ENCODE assay signal across 15 cellular contexts in the genomic region with DNA sequence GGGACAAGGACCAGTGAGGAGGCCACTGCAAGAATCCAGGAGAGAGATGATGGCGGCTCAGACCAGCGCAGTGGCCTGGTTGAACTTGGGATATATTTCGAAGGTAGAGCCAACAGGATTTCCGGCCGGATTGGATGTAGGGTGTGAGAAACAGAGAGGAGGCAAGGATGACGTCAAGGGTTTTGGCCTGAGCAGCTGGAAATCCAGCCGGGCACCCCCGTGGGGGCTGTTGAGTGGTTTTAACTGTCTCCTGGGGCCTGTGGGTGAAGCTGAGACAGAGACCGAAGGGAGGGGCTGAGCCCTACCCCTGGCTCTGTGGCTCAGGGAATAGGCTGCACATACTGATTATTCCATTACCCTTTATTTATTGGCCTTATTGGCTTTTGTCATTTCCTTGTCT. TPM values are rescaled to one million over a fixed set of nuclear protein-coding genes. Genes with fewer than 3 reads are reported as not detected.
DNase-seq lines count a peak whose midpoint lies in the region; ATAC-seq, FAIRE-seq and TF ChIP-seq lines count a peak whose summit lies in the region.
"Had no signal": no experiment of that assay in that cellular context is flagged by ENCODE, and none has a peak within 500 bp of the region (broad histone marks: within the 10 kb centered on the region; RNA-seq: fewer than 3 reads in every experiment).

No MANE protein-coding gene starts in this region.

- peaks cover 0 to under 1% of the 10 kb centered on the region in 2 donors for H3K9me3 ChIP-seq in neuronal stem cell (replicated peaks in 1 of 2; ENCODE audit: control insufficient read depth in 2 of 2, insufficient read depth in 1 of 2, low read depth in 1 of 2, low read length in 2 of 2)
- H3K9me3 ChIP-seq: mucosa of descending colon, thoracic aorta had no signal

- H2BK5ac ChIP-seq in neuronal stem cell (ENCODE audit: low read length), result peak overlapping the region; percentile 39

- TF ChIP-seq CTCF in D721Med (IDR thresholded peaks at IDR 0.05; ENCODE audit: insufficient read depth, missing control alignments), result no peak

- DNase-seq in D721Med (ENCODE audit: insufficient read length, low spot score) (peak; percentile 35), NCI-H82 (lab: John Stamatoyannopoulos, UW) (peak; percentile 95), Right ventricle myocardium superior (no peak), neuronal stem cell (ENCODE audit: low spot score) (no peak), iPS-NIHi11 (ENCODE audit: low spot score) (no peak), GOT3 (lab: John Stamatoyannopoulos, UW) (no peak), AG20443 (ENCODE audit: low spot score) (no peak)
- DNase-seq: activated CD4-positive, alpha-beta memory T cell treated with anti-CD3 and anti-CD28 coated beads, Interleukin-2, amount 10 ng/mL, durations not matched to agents 7 days and 5 days; effector CD4-positive, alpha-beta T cell; kidney; mucosa of descending colon; NCI-H187 treated with DMSO at 0.1 percent for 48 hours; NCI-H510A had no signal

- H3K9ac ChIP-seq in neuronal stem cell (ENCODE audit: low read depth, low read length, poor library complexity), result no peak overlapping the region

- no peak overlapping the region for H3K27ac ChIP-seq in neuronal stem cell (replicated peaks; ENCODE audit: low read length)
- H3K27ac ChIP-seq: thoracic aorta had no signal

- peaks cover 0 to under 1% of the 10 kb centered on the region in 2 donors for H3K36me3 ChIP-seq in neuronal stem cell (replicated peaks in 1 of 2; ENCODE audit: control insufficient read depth in 2 of 2, insufficient read depth in 2 of 2, low read length in 2 of 2)
- H3K36me3 ChIP-seq: thoracic aorta had no signal

- no peak for FAIRE-seq in D721Med (lab: Jason Lieb, UNC)
- FAIRE-seq: bronchial epithelial cell, kidney had no signal

- no CpG with 5 or more reads among the region's 9 CpGs for WGBS in neuronal stem cell (ENCODE audit: extremely low coverage in 2 of 2, insufficient read length in 2 of 2, insufficient replicate concordance in 1 of 2), 2 donors

- H3K18ac ChIP-seq in neuronal stem cell (ENCODE audit: low read length), result peak overlapping the region; percentile 4

- H4K8ac ChIP-seq in neuronal stem cell (ENCODE audit: low read depth, low read length), result no peak overlapping the region

- no peak overlapping the region for H3K4me2 ChIP-seq in neuronal stem cell (ENCODE audit: insufficient read depth, low read length, poor library complexity, severe bottlenecking)

- H2BK15ac ChIP-seq in neuronal stem cell (ENCODE audit: low read length), result no peak overlapping the region

- H4K91ac ChIP-seq in neuronal stem cell (ENCODE audit: low read depth, low read length, poor library complexity), result no peak overlapping the region

- H3K79me1 ChIP-seq in neuronal stem cell (ENCODE audit: low read depth, low read length), result no peaks in the 10 kb centered on the region

- H3K4ac ChIP-seq in neuronal stem cell (ENCODE audit: low read length), result no peak overlapping the region

- H3K4me3 ChIP-seq in neuronal stem cell (ENCODE audit: low read length in 2 of 2), result no peak overlapping the region
- H3K4me3 ChIP-seq: mucosa of descending colon, thoracic aorta had no signal

- intact Hi-C loops in Right ventricle myocardium superior (cut with DNase I), result no loop called here

- peaks cover 0 to 3% (median 0%) of the 10 kb centered on the region in 3 experiments for H3K27me3 ChIP-seq in neuronal stem cell (ENCODE audit: control insufficient read depth in 3 of 3, insufficient read depth in 3 of 3, low read depth in 1 of 3, low read length in 3 of 3)

- ATAC-seq in Right ventricle myocardium superior (ENCODE audit: poor library complexity), result peak; percentile 4
- ATAC-seq: mucosa of descending colon had no signal

- H2AFZ ChIP-seq in neuronal stem cell (ENCODE audit: low read length), result no peak overlapping the region

- H2AK5ac ChIP-seq in neuronal stem cell (ENCODE audit: low read depth, low read length), result no peak overlapping the region

- H3K14ac ChIP-seq in neuronal stem cell (ENCODE audit: low read length), result no peak overlapping the region

- peaks cover 0 to 5% of the 10 kb centered on the region in 2 donors for H3K4me1 ChIP-seq in neuronal stem cell (ENCODE audit: control insufficient read depth in 2 of 2, insufficient read depth in 1 of 2, low read depth in 1 of 2, low read length in 2 of 2)

- no peak overlapping the region for H3K23ac ChIP-seq in neuronal stem cell (ENCODE audit: low read depth, low read length, poor library complexity)

- peak overlapping the region; percentile 47 for H2BK120ac ChIP-seq in neuronal stem cell (ENCODE audit: low read depth, low read length)

- H2BK12ac ChIP-seq in neuronal stem cell (ENCODE audit: low read length), result no peak overlapping the region

RNA-seq across cellular contexts. Expression of a gene that starts 45.7 kb away (rescaled TPM):
- total RNA-seq in Right ventricle myocardium superior, result 23.2 TPM
- polyA plus RNA-seq in neuronal stem cell (2013, experiment 1 of 2), result 10.3 TPM
- 11.4 TPM for polyA plus RNA-seq in neuronal stem cell (2013, experiment 2 of 2)

Comparison
In these comparisons a context has a peak if more than half of its experiments do, and no peak if none do; other contexts are left out.
1. DNase-seq: peak in D721Med (single experiment) and NCI-H82 (single experiment); none in Right ventricle myocardium superior (single experiment), neuronal stem cell (single experiment), iPS-NIHi11 (single experiment), GOT3 (single experiment) and AG20443 (single experiment).